2 cellular contexts compared by ENCODE assay signal in the genomic region with DNA sequence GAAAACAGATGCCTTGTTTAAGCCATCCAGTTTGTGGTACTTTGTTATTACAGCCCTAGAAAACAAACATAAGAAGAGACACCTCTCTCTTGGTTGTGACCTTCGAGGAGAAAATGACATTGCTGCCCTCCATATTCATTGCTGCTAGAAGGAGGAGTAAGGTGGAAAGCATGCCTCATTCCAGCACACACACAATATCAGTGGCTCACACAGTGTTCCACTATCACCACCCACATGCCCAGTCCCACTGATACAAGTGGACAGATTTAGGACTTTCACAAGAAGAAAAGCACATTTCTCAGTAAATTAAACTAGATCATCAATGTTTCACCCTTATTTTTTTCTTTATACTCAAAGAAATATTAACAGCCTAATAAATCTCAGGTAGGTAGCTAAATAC.
TF ChIP-seq lines count a peak whose summit lies in the region.

No MANE protein-coding gene starts in this region.

TF ChIP-seq in HCT116, 20 proteins besides CTCF, POLR2A, EP300 and RAD21:
- TF ChIP-seq, protein P1, sequence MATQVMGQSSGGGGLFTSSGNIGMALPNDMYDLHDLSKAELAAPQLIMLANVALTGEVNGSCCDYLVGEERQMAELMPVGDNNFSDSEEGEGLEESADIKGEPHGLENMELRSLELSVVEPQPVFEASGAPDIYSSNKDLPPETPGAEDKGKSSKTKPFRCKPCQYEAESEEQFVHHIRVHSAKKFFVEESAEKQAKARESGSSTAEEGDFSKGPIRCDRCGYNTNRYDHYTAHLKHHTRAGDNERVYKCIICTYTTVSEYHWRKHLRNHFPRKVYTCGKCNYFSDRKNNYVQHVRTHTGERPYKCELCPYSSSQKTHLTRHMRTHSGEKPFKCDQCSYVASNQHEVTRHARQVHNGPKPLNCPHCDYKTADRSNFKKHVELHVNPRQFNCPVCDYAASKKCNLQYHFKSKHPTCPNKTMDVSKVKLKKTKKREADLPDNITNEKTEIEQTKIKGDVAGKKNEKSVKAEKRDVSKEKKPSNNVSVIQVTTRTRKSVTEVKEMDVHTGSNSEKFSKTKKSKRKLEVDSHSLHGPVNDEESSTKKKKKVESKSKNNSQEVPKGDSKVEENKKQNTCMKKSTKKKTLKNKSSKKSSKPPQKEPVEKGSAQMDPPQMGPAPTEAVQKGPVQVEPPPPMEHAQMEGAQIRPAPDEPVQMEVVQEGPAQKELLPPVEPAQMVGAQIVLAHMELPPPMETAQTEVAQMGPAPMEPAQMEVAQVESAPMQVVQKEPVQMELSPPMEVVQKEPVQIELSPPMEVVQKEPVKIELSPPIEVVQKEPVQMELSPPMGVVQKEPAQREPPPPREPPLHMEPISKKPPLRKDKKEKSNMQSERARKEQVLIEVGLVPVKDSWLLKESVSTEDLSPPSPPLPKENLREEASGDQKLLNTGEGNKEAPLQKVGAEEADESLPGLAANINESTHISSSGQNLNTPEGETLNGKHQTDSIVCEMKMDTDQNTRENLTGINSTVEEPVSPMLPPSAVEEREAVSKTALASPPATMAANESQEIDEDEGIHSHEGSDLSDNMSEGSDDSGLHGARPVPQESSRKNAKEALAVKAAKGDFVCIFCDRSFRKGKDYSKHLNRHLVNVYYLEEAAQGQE (IDR thresholded peaks at IDR 0.05; ENCODE audit: low read depth), result no peak
- TF ChIP-seq TCF7L2 (IDR thresholded peaks at IDR 0.05; ENCODE audit: borderline replicate concordance, extremely low read depth, insufficient read depth, insufficient read length), result no peak
- TF ChIP-seq, protein P2, sequence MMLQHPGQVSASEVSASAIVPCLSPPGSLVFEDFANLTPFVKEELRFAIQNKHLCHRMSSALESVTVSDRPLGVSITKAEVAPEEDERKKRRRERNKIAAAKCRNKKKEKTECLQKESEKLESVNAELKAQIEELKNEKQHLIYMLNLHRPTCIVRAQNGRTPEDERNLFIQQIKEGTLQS (IDR thresholded peaks at IDR 0.05), result no peak
- TF ChIP-seq, protein P3, sequence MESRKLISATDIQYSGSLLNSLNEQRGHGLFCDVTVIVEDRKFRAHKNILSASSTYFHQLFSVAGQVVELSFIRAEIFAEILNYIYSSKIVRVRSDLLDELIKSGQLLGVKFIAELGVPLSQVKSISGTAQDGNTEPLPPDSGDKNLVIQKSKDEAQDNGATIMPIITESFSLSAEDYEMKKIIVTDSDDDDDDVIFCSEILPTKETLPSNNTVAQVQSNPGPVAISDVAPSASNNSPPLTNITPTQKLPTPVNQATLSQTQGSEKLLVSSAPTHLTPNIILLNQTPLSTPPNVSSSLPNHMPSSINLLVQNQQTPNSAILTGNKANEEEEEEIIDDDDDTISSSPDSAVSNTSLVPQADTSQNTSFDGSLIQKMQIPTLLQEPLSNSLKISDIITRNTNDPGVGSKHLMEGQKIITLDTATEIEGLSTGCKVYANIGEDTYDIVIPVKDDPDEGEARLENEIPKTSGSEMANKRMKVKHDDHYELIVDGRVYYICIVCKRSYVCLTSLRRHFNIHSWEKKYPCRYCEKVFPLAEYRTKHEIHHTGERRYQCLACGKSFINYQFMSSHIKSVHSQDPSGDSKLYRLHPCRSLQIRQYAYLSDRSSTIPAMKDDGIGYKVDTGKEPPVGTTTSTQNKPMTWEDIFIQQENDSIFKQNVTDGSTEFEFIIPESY (IDR thresholded peaks at IDR 0.05; ENCODE audit: extremely low read depth, insufficient replicate concordance, low read length), result no peak
- no peak for TF ChIP-seq SRF (IDR thresholded peaks at IDR 0.05; ENCODE audit: low read depth)
- TF ChIP-seq ZFX (IDR thresholded peaks at IDR 0.05), result no peak
- TF ChIP-seq ZNF274 (IDR thresholded peaks at IDR 0.05; ENCODE audit: low read depth, low read length), result no peak
- TF ChIP-seq EZH2 (IDR thresholded peaks at IDR 0.05), result no peak
- TF ChIP-seq SP1 (IDR thresholded peaks at IDR 0.05; ENCODE audit: low read depth), result no peak
- no peak for TF ChIP-seq JUND (IDR thresholded peaks at IDR 0.05)
- no peak for TF ChIP-seq SIN3A (IDR thresholded peaks at IDR 0.05; ENCODE audit: low read depth)
- no peak for TF ChIP-seq FOSL1 (IDR thresholded peaks at IDR 0.05; ENCODE audit: low read depth)
- no peak for TF ChIP-seq CBX3 (IDR thresholded peaks at IDR 0.05; ENCODE audit: low read depth)
- TF ChIP-seq EZH2phosphoT487 (IDR thresholded peaks at IDR 0.05; ENCODE audit: borderline replicate concordance), result no peak
- no peak for TF ChIP-seq ELF1 (IDR thresholded peaks at IDR 0.05; ENCODE audit: borderline replicate concordance, low read depth)
- TF ChIP-seq YY1 (IDR thresholded peaks at IDR 0.05; ENCODE audit: extremely low read depth, insufficient replicate concordance, low read depth, low read length), result no peak
- TF ChIP-seq CEBPB (IDR thresholded peaks at IDR 0.05; ENCODE audit: low read depth), result no peak
- no peak for TF ChIP-seq POLR2AphosphoS5 (IDR thresholded peaks at IDR 0.05; ENCODE audit: low read depth, low read length)
- TF ChIP-seq, protein P4, sequence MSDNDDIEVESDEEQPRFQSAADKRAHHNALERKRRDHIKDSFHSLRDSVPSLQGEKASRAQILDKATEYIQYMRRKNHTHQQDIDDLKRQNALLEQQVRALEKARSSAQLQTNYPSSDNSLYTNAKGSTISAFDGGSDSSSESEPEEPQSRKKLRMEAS (IDR thresholded peaks at IDR 0.05), result no peak
- no peak for TF ChIP-seq EGR1 (IDR thresholded peaks at IDR 0.05; ENCODE audit: low read depth)

TF ChIP-seq in HEK293, 187 proteins besides CTCF, POLR2A, EP300 and RAD21:
- TF ChIP-seq HOXA7 (CRISPR knock-in tag; IDR thresholded peaks at IDR 0.05; ENCODE audit: borderline replicate concordance), result no peak
- TF ChIP-seq, protein P5, sequence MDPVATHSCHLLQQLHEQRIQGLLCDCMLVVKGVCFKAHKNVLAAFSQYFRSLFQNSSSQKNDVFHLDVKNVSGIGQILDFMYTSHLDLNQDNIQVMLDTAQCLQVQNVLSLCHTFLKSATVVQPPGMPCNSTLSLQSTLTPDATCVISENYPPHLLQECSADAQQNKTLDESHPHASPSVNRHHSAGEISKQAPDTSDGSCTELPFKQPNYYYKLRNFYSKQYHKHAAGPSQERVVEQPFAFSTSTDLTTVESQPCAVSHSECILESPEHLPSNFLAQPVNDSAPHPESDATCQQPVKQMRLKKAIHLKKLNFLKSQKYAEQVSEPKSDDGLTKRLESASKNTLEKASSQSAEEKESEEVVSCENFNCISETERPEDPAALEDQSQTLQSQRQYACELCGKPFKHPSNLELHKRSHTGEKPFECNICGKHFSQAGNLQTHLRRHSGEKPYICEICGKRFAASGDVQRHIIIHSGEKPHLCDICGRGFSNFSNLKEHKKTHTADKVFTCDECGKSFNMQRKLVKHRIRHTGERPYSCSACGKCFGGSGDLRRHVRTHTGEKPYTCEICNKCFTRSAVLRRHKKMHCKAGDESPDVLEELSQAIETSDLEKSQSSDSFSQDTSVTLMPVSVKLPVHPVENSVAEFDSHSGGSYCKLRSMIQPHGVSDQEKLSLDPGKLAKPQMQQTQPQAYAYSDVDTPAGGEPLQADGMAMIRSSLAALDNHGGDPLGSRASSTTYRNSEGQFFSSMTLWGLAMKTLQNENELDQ (tag by site-specific recombination; IDR thresholded peaks at IDR 0.05; ENCODE audit: low read depth), result 0 out of 2 replicates have a peak, but pooled peaks have one; percentile 28
